1 cellular context compared by ENCODE assay signal in genomic region chr2:176080540-176081355, GRCh38.
TF ChIP-seq lines count a peak whose summit lies in the region.

No MANE protein-coding gene starts in this region.

TF ChIP-seq in HEK293, 187 proteins besides CTCF, POLR2A, EP300 and RAD21 (continued from another document and continues in another):
- TF ChIP-seq ATF2 (tag by site-specific recombination; IDR thresholded peaks at IDR 0.05; ENCODE audit: low read depth): no peak
- TF ChIP-seq ZNF600 (tag by site-specific recombination; IDR thresholded peaks at IDR 0.05): 0 out of 2 replicates have a peak, but pooled peaks have one; percentile 37
- no peak for TF ChIP-seq ZIC2 (tag by site-specific recombination; IDR thresholded peaks at IDR 0.05)
- TF ChIP-seq ZSCAN18 (tag by site-specific recombination; IDR thresholded peaks at IDR 0.05): no peak
- no peak for TF ChIP-seq ZNF670 (tag by site-specific recombination; IDR thresholded peaks at IDR 0.05; ENCODE audit: low read depth)
- TF ChIP-seq ZNF624 (tag by site-specific recombination; IDR thresholded peaks at IDR 0.05): no peak
- TF ChIP-seq ZNF354C (tag by site-specific recombination; IDR thresholded peaks at IDR 0.05; ENCODE audit: borderline replicate concordance, low read depth): no peak
- no peak for TF ChIP-seq ZNF112 (tag by site-specific recombination; IDR thresholded peaks at IDR 0.05)
- no peak for TF ChIP-seq KLF7 (tag by site-specific recombination; IDR thresholded peaks at IDR 0.05; ENCODE audit: borderline replicate concordance)
- no peak for TF ChIP-seq ZNF501 (tag by site-specific recombination; IDR thresholded peaks at IDR 0.05)
- no peak for TF ChIP-seq ZNF514 (tag by site-specific recombination; IDR thresholded peaks at IDR 0.05)
- no peak for TF ChIP-seq ZBTB48 (tag by site-specific recombination; IDR thresholded peaks at IDR 0.05)
- TF ChIP-seq ZNF747 (tag by site-specific recombination; IDR thresholded peaks at IDR 0.05): no peak
- no peak for TF ChIP-seq ZNF175 (tag by site-specific recombination; IDR thresholded peaks at IDR 0.05)
- TF ChIP-seq SP7 (tag by site-specific recombination; IDR thresholded peaks at IDR 0.05): no peak
- TF ChIP-seq ZFP3 (tag by site-specific recombination; IDR thresholded peaks at IDR 0.05; ENCODE audit: low read depth): no peak
- TF ChIP-seq SP2 (tag by site-specific recombination; IDR thresholded peaks at IDR 0.05): no peak
- TF ChIP-seq ZNF704 (tag by site-specific recombination; IDR thresholded peaks at IDR 0.05): no peak
- TF ChIP-seq ZFHX2 (tag by site-specific recombination; conservative IDR thresholded peaks at IDR 0.05): peak; percentile 84
- TF ChIP-seq ZEB2 (tag by site-specific recombination; IDR thresholded peaks at IDR 0.05): no peak
- no peak for TF ChIP-seq ZNF416 (tag by site-specific recombination; IDR thresholded peaks at IDR 0.05)
- TF ChIP-seq ZNF335 (tag by site-specific recombination; conservative IDR thresholded peaks at IDR 0.05): peak; percentile 33
- no peak for TF ChIP-seq ELK4 (IDR thresholded peaks at IDR 0.05; ENCODE audit: borderline replicate concordance, low read depth, low read length)
- TF ChIP-seq RBAK (tag by site-specific recombination; IDR thresholded peaks at IDR 0.05): no peak
- TF ChIP-seq ZNF311 (tag by site-specific recombination; IDR thresholded peaks at IDR 0.05; ENCODE audit: borderline replicate concordance): no peak
- no peak for TF ChIP-seq ZNF585B (tag by site-specific recombination; IDR thresholded peaks at IDR 0.05)
- no peak for TF ChIP-seq ZNF146 (tag by site-specific recombination; IDR thresholded peaks at IDR 0.05)
- 0 out of 2 replicates have a peak, but pooled peaks have one; percentile 36 for TF ChIP-seq ZNF580 (tag by site-specific recombination; IDR thresholded peaks at IDR 0.05)
- no peak for TF ChIP-seq GLIS2 (tag by site-specific recombination; IDR thresholded peaks at IDR 0.05)
- no peak for TF ChIP-seq ZNF132 (tag by site-specific recombination; IDR thresholded peaks at IDR 0.05; ENCODE audit: borderline replicate concordance)
- TF ChIP-seq ZBTB20 (tag by site-specific recombination; IDR thresholded peaks at IDR 0.05): no peak
- TF ChIP-seq ZNF26 (tag by site-specific recombination; IDR thresholded peaks at IDR 0.05): no peak
- no peak for TF ChIP-seq ZNF391 (tag by site-specific recombination; IDR thresholded peaks at IDR 0.05; ENCODE audit: borderline replicate concordance, low read depth)
- TF ChIP-seq ZNF843 (tag by site-specific recombination; IDR thresholded peaks at IDR 0.05): no peak
- no peak for TF ChIP-seq ZNF394 (tag by site-specific recombination; IDR thresholded peaks at IDR 0.05; ENCODE audit: borderline replicate concordance)
- TF ChIP-seq ZNF148 (tag by site-specific recombination; IDR thresholded peaks at IDR 0.05; ENCODE audit: borderline replicate concordance): no peak
- 0 out of 2 replicates have a peak, but pooled peaks have one; percentile 13 for TF ChIP-seq ZNF2 (tag by site-specific recombination; IDR thresholded peaks at IDR 0.05)
- no peak for TF ChIP-seq BCL11B (tag by site-specific recombination; IDR thresholded peaks at IDR 0.05; ENCODE audit: low read depth)
- no peak for TF ChIP-seq ZNF341 (tag by site-specific recombination; IDR thresholded peaks at IDR 0.05; ENCODE audit: low read depth)
- TF ChIP-seq ZXDB (tag by site-specific recombination; IDR thresholded peaks at IDR 0.05): 0 out of 2 replicates have a peak, but pooled peaks have one; percentile 26
- TF ChIP-seq TSHZ1 (tag by site-specific recombination; IDR thresholded peaks at IDR 0.05; ENCODE audit: borderline replicate concordance): no peak
- no peak for TF ChIP-seq SCRT1 (tag by site-specific recombination; IDR thresholded peaks at IDR 0.05; ENCODE audit: borderline replicate concordance)
- peak; percentile 21; the same call in 1 of the 2 replicates for TF ChIP-seq ZNF202 (tag by site-specific recombination; IDR thresholded peaks at IDR 0.05; ENCODE audit: borderline replicate concordance)
- TF ChIP-seq ZNF140 (tag by site-specific recombination; IDR thresholded peaks at IDR 0.05): no peak
- TF ChIP-seq ZNF248 (tag by site-specific recombination; IDR thresholded peaks at IDR 0.05): no peak
- no peak for TF ChIP-seq ZNF701 (tag by site-specific recombination; IDR thresholded peaks at IDR 0.05)
- TF ChIP-seq ZBTB8A (tag by site-specific recombination; IDR thresholded peaks at IDR 0.05): peak; percentile 18; the same call in 1 of the 2 replicates
- no peak for TF ChIP-seq ZNF184 (tag by site-specific recombination; IDR thresholded peaks at IDR 0.05)
- TF ChIP-seq REST (tag by site-specific recombination; IDR thresholded peaks at IDR 0.05): no peak
- no peak for TF ChIP-seq ZNF548 (tag by site-specific recombination; IDR thresholded peaks at IDR 0.05)
- no peak for TF ChIP-seq ZNF664 (tag by site-specific recombination; IDR thresholded peaks at IDR 0.05)
- no peak for TF ChIP-seq KLF8 (tag by site-specific recombination; IDR thresholded peaks at IDR 0.05)
- no peak for TF ChIP-seq ZNF837 (tag by site-specific recombination; IDR thresholded peaks at IDR 0.05)
- TF ChIP-seq ZNF777 (tag by site-specific recombination; IDR thresholded peaks at IDR 0.05; ENCODE audit: borderline replicate concordance): no peak
